Comparison of ENCODE assay signal across 18 cellular contexts in genomic region chr4:169440446-169440845, GRCh38.
DNase-seq lines count a peak whose midpoint lies in the region; ATAC-seq, FAIRE-seq and TF ChIP-seq lines count a peak whose summit lies in the region.
"Had no signal": no experiment of that assay in that cellular context is flagged by ENCODE, and none has a peak within 500 bp of the region (broad histone marks: within the 10 kb centered on the region; RNA-seq: fewer than 3 reads in every experiment).

No MANE protein-coding gene starts in this region.

- no peaks in the 10 kb centered on the region for H3K4me1 ChIP-seq in prostate gland (replicated peaks)

- no peaks in the 10 kb centered on the region for H3K36me3 ChIP-seq in prostate gland

- H3K9me3 ChIP-seq in prostate gland = no peaks in the 10 kb centered on the region

- TF ChIP-seq CTCF in VCaP (conservative IDR thresholded peaks at IDR 0.05) (no peak), fibroblast of the aortic adventitia (IDR thresholded peaks at IDR 0.05; ENCODE audit: insufficient read depth, low read length) (no peak), prostate gland (IDR thresholded peaks at IDR 0.05) (no peak)

- WGBS in prostate gland = 86% methylated on average over 3 of the region's 3 CpGs

- no peak for ATAC-seq in GM18520 (IDR thresholded peaks at IDR 0.05; ENCODE audit: unreplicated experiment)
- ATAC-seq: stimulated activated memory B cell treated with anti-CD40 and anti-IgM and Interleukin-4, amounts not matched to agents 10 μg/mL and 1 μg/mL and 100 μg/mL, for 72 hours had no signal

- peak overlapping the region; percentile 85 for H3K27ac ChIP-seq in VCaP
- no peak overlapping the region for H3K27ac ChIP-seq in prostate gland
- H3K27ac ChIP-seq: SK-N-MC had no signal

- FAIRE-seq in GM12891 (lab: Jason Lieb, UNC) = peak; percentile 43
- FAIRE-seq: colon had no signal

- DNase-seq in GM12891 (ENCODE audit: insufficient read length, low spot score) (no peak), fibroblast of the aortic adventitia (ENCODE audit: low read depth) (peak; percentile 16), renal cortical epithelial cell (ENCODE audit: low read depth) (peak; percentile 74), activated gamma-delta T cell (lab: John Stamatoyannopoulos, UW) (no peak), prostate gland (ENCODE audit: low spot score) (no peak), NCI-H345 treated with DMSO at 0.1 percent for 48 hours (lab: John Stamatoyannopoulos, UW; ENCODE audit: unreplicated experiment) (no peak)
- DNase-seq: activated B cell treated with CpG ODN at 0.5 μM for 24 hours; activated CD4-positive, alpha-beta memory T cell treated with anti-CD3 and anti-CD28 coated beads for 36 hours; activated naive CD4-positive, alpha-beta T cell treated with anti-CD3 and anti-CD28 coated beads for 36 hours; CD4-positive, alpha-beta memory T cell; DMS79 treated with DMSO at 0.1 percent for 48 hours; NCI-H2029; NCI-H446 treated with DMSO at 0.1 percent for 48 hours had no signal

- no peak for TF ChIP-seq POLR2A in GM12891 (IDR thresholded peaks at IDR 0.05; ENCODE audit: low read depth, low read length)
- TF ChIP-seq POLR2A in prostate gland (IDR thresholded peaks at IDR 0.05) = no peak

- no peak overlapping the region for H3K4me3 ChIP-seq in fibroblast of the aortic adventitia (ENCODE audit: low read depth, low read length)
- H3K4me3 ChIP-seq in prostate gland = no peak overlapping the region
- H3K4me3 ChIP-seq: SK-N-MC had no signal

- no peaks in the 10 kb centered on the region for H3K27me3 ChIP-seq in prostate gland (replicated peaks; ENCODE audit: insufficient read depth)

- intact Hi-C loops in prostate gland (cut with DNase I) = no loop called here

TF ChIP-seq in GM12891, 5 proteins besides CTCF, POLR2A, EP300 and RAD21:
- TF ChIP-seq PAX5 (IDR thresholded peaks at IDR 0.05; ENCODE audit: insufficient read depth, low read length, severe bottlenecking) (no peak), SPI1 (IDR thresholded peaks at IDR 0.05; ENCODE audit: low read depth, low read length) (no peak), TAF1 (IDR thresholded peaks at IDR 0.05; ENCODE audit: low read depth, low read length) (no peak), POU2F2 (IDR thresholded peaks at IDR 0.05; ENCODE audit: low read depth, low read length) (no peak), POLR2AphosphoS5 (IDR thresholded peaks at IDR 0.05; ENCODE audit: low read depth, low read length) (no peak)
TF ChIP-seq in GM12891: peak in this region for 0.

Comparison
In these comparisons a context has a peak if more than half of its experiments do, and no peak if none do; other contexts are left out.
1. DNase-seq: peak in fibroblast of the aortic adventitia (single experiment) and renal cortical epithelial cell (single experiment); none in GM12891 (single experiment), activated gamma-delta T cell (single experiment), prostate gland (single experiment) and NCI-H345 treated with DMSO at 0.1 percent for 48 hours (single experiment).